In genomic region chr12:124463341-124463861, GRCh38 we compare ENCODE assay signal across 11 cellular contexts.
A peak's percentile ranks its signal among the peaks of the same experiment; 100 is the strongest.
DNase-seq lines count a peak whose midpoint lies in the region; ATAC-seq and TF ChIP-seq lines count a peak whose summit lies in the region.
"Had no signal": no experiment of that assay in that cellular context is flagged by ENCODE, and none has a peak within 500 bp of the region (broad histone marks: within the 10 kb centered on the region; RNA-seq: fewer than 3 reads in every experiment).

No MANE protein-coding gene starts in this region.

- H3K27me3 ChIP-seq in sigmoid colon (no peaks in the 10 kb centered on the region), MM.1S (replicated peaks; ENCODE audit: insufficient read depth, low read length) (no peaks in the 10 kb centered on the region)

- H3K36me3 ChIP-seq in sigmoid colon (peaks cover 11 to 59% (median 26%) of the 10 kb centered on the region in 4 donors), MM.1S (replicated peaks; ENCODE audit: insufficient read depth, low read length) (no peaks in the 10 kb centered on the region)

- no peak for TF ChIP-seq POLR2A in sigmoid colon (IDR thresholded peaks at IDR 0.05)

- TF ChIP-seq CTCF in sigmoid colon (IDR thresholded peaks at IDR 0.05), result no peak
- no peak for TF ChIP-seq CTCF in MM.1S (IDR thresholded peaks at IDR 0.05; ENCODE audit: low read length)

- no peak for ATAC-seq in GM19395 (IDR thresholded peaks at IDR 0.05; ENCODE audit: unreplicated experiment)
- ATAC-seq: stimulated activated memory B cell treated with anti-CD40 and anti-IgM and Interleukin-4, amounts not matched to agents 10 μg/mL and 1 μg/mL and 100 μg/mL, for 72 hours had no signal

- H3F3A ChIP-seq in MM.1S (ENCODE audit: insufficient read depth, low read length), result no peaks in the 10 kb centered on the region

- no peaks in the 10 kb centered on the region for H3K9me2 ChIP-seq in MM.1S (replicated peaks; ENCODE audit: insufficient read depth, low read length)

- no peak for TF ChIP-seq EP300 in sigmoid colon (IDR thresholded peaks at IDR 0.05)

- H2AFZ ChIP-seq in MM.1S (ENCODE audit: low read length), result no peak overlapping the region

- H3K4me1 ChIP-seq in sigmoid colon (peaks cover 0 to 41% (median 27%) of the 10 kb centered on the region in 4 donors), MM.1S (ENCODE audit: low read length) (no peaks in the 10 kb centered on the region)

- intact Hi-C loops in sigmoid colon (cut with DNase I), result no loop called here

- no peak overlapping the region for H3K9ac ChIP-seq in MM.1S (ENCODE audit: low read length)
- H3K9ac ChIP-seq: KMS-11 had no signal

- DNase-seq in NCI-H748 (lab: John Stamatoyannopoulos, UW; ENCODE audit: unreplicated experiment), result peak; percentile 47
- DNase-seq in NCI-H748 treated with DMSO at 0.1 percent for 48 hours (lab: John Stamatoyannopoulos, UW), result no peak
- peak; percentile 98 for DNase-seq in NCI-H69 (lab: John Stamatoyannopoulos, UW)
- DNase-seq in globus pallidus (ENCODE audit: low spot score), result peak; percentile 56
- DNase-seq in sigmoid colon, result no peak
- no peak for DNase-seq in MM.1S
- no peak for DNase-seq in RKO (ENCODE audit: low spot score)

- H3K4me3 ChIP-seq in sigmoid colon (no peak overlapping the region), MM.1S (ENCODE audit: low read length) (no peak overlapping the region)
- H3K4me3 ChIP-seq: skin epidermis had no signal

- H3K9me3 ChIP-seq in sigmoid colon (no peaks in the 10 kb centered on the region), MM.1S (replicated peaks; ENCODE audit: insufficient read depth, low read length) (no peaks in the 10 kb centered on the region)

- 82 to 86% methylated on average over 21 of the region's 21 CpGs for WGBS in sigmoid colon, 2 donors

- H3K79me2 ChIP-seq in MM.1S (ENCODE audit: low read length), result no peaks in the 10 kb centered on the region; the same call in none of the 2 replicates

- H3K27ac ChIP-seq in sigmoid colon (peak overlapping the region in 3 of 4 donors; percentile 65 to 75 (median 74)), MM.1S (ENCODE audit: low read length) (no peak overlapping the region)
- H3K27ac ChIP-seq: KMS-11, skin epidermis had no signal

- no peak overlapping the region for H3K4me2 ChIP-seq in MM.1S (ENCODE audit: low read depth, low read length)
- H3K4me2 ChIP-seq: KMS-11 had no signal

- H4K20me1 ChIP-seq in MM.1S (ENCODE audit: insufficient read depth, low read length), result no peaks in the 10 kb centered on the region

Comparison
In these comparisons a context has a peak if more than half of its experiments do, and no peak if none do; other contexts are left out.
1. DNase-seq: peak in NCI-H748 (single experiment), NCI-H69 (single experiment) and globus pallidus (single experiment); none in NCI-H748 treated with DMSO at 0.1 percent for 48 hours (single experiment), sigmoid colon (single experiment), MM.1S (single experiment) and RKO (single experiment).